9 cellular contexts compared by ENCODE assay signal in genomic region chr14:63371613-63372012, GRCh38. TPM values are rescaled to one million over a fixed set of nuclear protein-coding genes. Genes with fewer than 3 reads are reported as not detected.
DNase-seq lines count a peak whose midpoint lies in the region; ATAC-seq, FAIRE-seq and TF ChIP-seq lines count a peak whose summit lies in the region.
"Not testable (repeated sequence)": the region's sequence is repeated elsewhere in the genome, so short reads cannot be mapped to it uniquely, and the experiment has no call there.
"Had no signal": no experiment of that assay in that cellular context is flagged by ENCODE, and none has a peak within 500 bp of the region (broad histone marks: within the 10 kb centered on the region; RNA-seq: fewer than 3 reads in every experiment).

No MANE protein-coding gene starts in this region.

- H3K4me1 Mint-ChIP-seq in astrocyte (ENCODE audit: low read depth, unreplicated experiment); mesothelial cell of epicardium: not testable (repeated sequence)

- H3K9ac ChIP-seq in OCI-LY3 (ENCODE audit: low read length); astrocyte (ENCODE audit: low read length): not testable (repeated sequence)

- H3K9me3 ChIP-seq in OCI-LY3 (ENCODE audit: insufficient read depth, low read length); astrocyte (ENCODE audit: insufficient read depth, low read depth, low read length): not testable (repeated sequence)

- not testable (repeated sequence) for H3K27me3 Mint-ChIP-seq in astrocyte (ENCODE audit: low read depth, unreplicated experiment); mesothelial cell of epicardium (ENCODE audit: low read depth)

- not testable (repeated sequence) for H3K9me3 Mint-ChIP-seq in astrocyte (ENCODE audit: unreplicated experiment)
- H3K9me3 Mint-ChIP-seq in mesothelial cell of epicardium, result peaks cover 21% of the 10 kb centered on the region

- not testable (repeated sequence) for H3K79me2 ChIP-seq in OCI-LY3 (ENCODE audit: low read length); astrocyte (ENCODE audit: insufficient read depth, low read length)

- peak overlapping the region; percentile 33 for H3K4me2 ChIP-seq in OCI-LY3 (ENCODE audit: low read length)
- H3K4me2 ChIP-seq in astrocyte (ENCODE audit: low read length), result not testable (repeated sequence)

- H3K27ac ChIP-seq in OCI-LY3 (ENCODE audit: low read length); astrocyte (ENCODE audit: low read depth, low read length); dorsolateral prefrontal cortex; foreskin keratinocyte: not testable (repeated sequence)

- H3K4me3 ChIP-seq in OCI-LY3 (ENCODE audit: low read length); astrocyte (ENCODE audit: insufficient read depth, low read depth, low read length); dorsolateral prefrontal cortex: not testable (repeated sequence)

- H3K4me1 ChIP-seq in OCI-LY3 (ENCODE audit: low read length), result peaks cover 17% of the 10 kb centered on the region
- H3K4me1 ChIP-seq in astrocyte (ENCODE audit: insufficient read depth, low read length); foreskin keratinocyte: not testable (repeated sequence)

- ATAC-seq in foreskin keratinocyte, result not testable (repeated sequence)

- not testable (repeated sequence) for H3K27me3 ChIP-seq in OCI-LY3 (ENCODE audit: low read depth, low read length); astrocyte (ENCODE audit: insufficient read depth, low read length); dorsolateral prefrontal cortex; foreskin keratinocyte

- not testable (repeated sequence) for H3K36me3 Mint-ChIP-seq in astrocyte (ENCODE audit: low read depth, unreplicated experiment)
- H3K36me3 Mint-ChIP-seq in mesothelial cell of epicardium, result peaks cover 47% of the 10 kb centered on the region

- intact Hi-C loops in dorsolateral prefrontal cortex (cut with DNase I), result not testable (repeated sequence)

- H3K36me3 ChIP-seq in OCI-LY3 (replicated peaks; ENCODE audit: low read depth, low read length); astrocyte (ENCODE audit: insufficient read depth, low read length): not testable (repeated sequence)

- peak; percentile 75 for FAIRE-seq in G401.6 (lab: Jason Lieb, UNC)
- peak; percentile 65 for FAIRE-seq in astrocyte (lab: Jason Lieb, UNC)

- DNase-seq in NCI-H146 treated with DMSO at 0.1 percent for 48 hours (lab: John Stamatoyannopoulos, UW; ENCODE audit: unreplicated experiment), result peak; percentile 1
- not testable (repeated sequence) for DNase-seq in astrocyte (ENCODE audit: low read depth); dorsolateral prefrontal cortex; foreskin keratinocyte; mesothelial cell of epicardium (ENCODE audit: low spot score in 2 of 2, unreplicated experiment in 2 of 2)

- H4K20me1 ChIP-seq in OCI-LY3 (ENCODE audit: insufficient read depth, low read length); astrocyte (ENCODE audit: insufficient read depth, low read length): not testable (repeated sequence)

- not testable (repeated sequence) for H3K4me3 Mint-ChIP-seq in astrocyte (ENCODE audit: unreplicated experiment); mesothelial cell of epicardium

- H2AFZ ChIP-seq in OCI-LY3 (ENCODE audit: low read depth, low read length); astrocyte (ENCODE audit: low read depth, low read length): not testable (repeated sequence)

- not testable (repeated sequence) for H3K27ac Mint-ChIP-seq in astrocyte (ENCODE audit: unreplicated experiment)
- peak overlapping the region; percentile 3 for H3K27ac Mint-ChIP-seq in mesothelial cell of epicardium

- TF ChIP-seq CTCF in OCI-LY3 (IDR thresholded peaks at IDR 0.05; ENCODE audit: low read depth, low read length) (peak; percentile 34), dorsolateral prefrontal cortex (IDR thresholded peaks at IDR 0.05 in 54 of 56, conservative IDR thresholded peaks at IDR 0.05 in 2 of 56; ENCODE audit: low read depth in 1 of 56, partially characterized antibody in 56 of 56) (peak in 35 of 56 donors; percentile 5 to 46 (median 26)), foreskin keratinocyte (conservative IDR thresholded peaks at IDR 0.05) (peak; percentile 28)
- not testable (repeated sequence) for TF ChIP-seq CTCF in astrocyte (IDR thresholded peaks at IDR 0.05; ENCODE audit: insufficient read depth, low read depth, low read length); mesothelial cell of epicardium (IDR thresholded peaks at IDR 0.05; ENCODE audit: unreplicated experiment)

RNA-seq across cellular contexts. Expression of gene GPHB5, which starts 52.9 kb away (rescaled TPM):
- total RNA-seq in astrocyte (not detected in 2 replicates), dorsolateral prefrontal cortex (1 to 10 TPM in 3 of 120 experiments, not detected in 117; 1.1 to 1.5 (median 1.1) TPM), foreskin keratinocyte (not detected in 2 replicates), mesothelial cell of epicardium (not detected in 3 replicates)
- polyA plus RNA-seq in foreskin keratinocyte, result not detected in 2 replicates
- total RNA-seq: HepG2, PC-3 had no signal
- polyA plus RNA-seq: HepG2 had no signal
